23 cellular contexts compared by ENCODE assay signal in genomic region chr5:7683753-7684152, GRCh38.
"Had no signal": no experiment of that assay in that cellular context is flagged by ENCODE, and none has a peak within 500 bp of the region (broad histone marks: within the 10 kb centered on the region; RNA-seq: fewer than 3 reads in every experiment).

No MANE protein-coding gene starts in this region.

- H3K9ac ChIP-seq: parathyroid adenoma had no signal

- H3K27me3 ChIP-seq: adrenal gland, esophagus squamous epithelium, neutrophil, right lobe of liver, stomach had no signal

- H3K27ac Mint-ChIP-seq: activated naive CD4-positive, alpha-beta T cell treated with anti-CD3 and anti-CD28 coated beads, Interleukin-2, amount 50 U/mL, for 24 hours; natural killer cell; stimulated activated effector memory CD8-positive, alpha-beta T cell treated with anti-CD3 and anti-CD28 coated beads, Interleukin-12 subunit alpha, Interleukin-12 subunit beta, amount 100 ng/mL, for 72 hours had no signal

- H3K9me3 ChIP-seq: adrenal gland, breast epithelium, esophagus squamous epithelium, neutrophil, right lobe of liver, stomach had no signal

- H3K4me1 Mint-ChIP-seq: activated naive CD4-positive, alpha-beta T cell treated with anti-CD3 and anti-CD28 coated beads, Interleukin-2, amount 50 U/mL, for 24 hours; natural killer cell; stimulated activated effector memory CD8-positive, alpha-beta T cell treated with anti-CD3 and anti-CD28 coated beads, Interleukin-12 subunit alpha, Interleukin-12 subunit beta, amount 100 ng/mL, for 72 hours had no signal

- DNase-seq: activated CD4-positive, alpha-beta T cell treated with anti-CD3 and anti-CD28 coated beads, Interleukin-2, amount 50 U/mL, for 1 hour; activated CD8-positive, alpha-beta memory T cell treated with anti-CD3 and anti-CD28 coated beads, Interleukin-2, amount 50 U/mL, for 4 hours; activated effector memory CD4-positive, alpha-beta T cell treated with Interleukin-2 at 50 U/mL for 16 hours; activated T-cell treated with anti-CD3 and anti-CD28 coated beads, Interleukin-2, amount 50 U/mL, for 48 hours; adrenal gland; cerebellar nuclear complex; effector CD8-positive, alpha-beta T cell; esophagus squamous epithelium; natural killer cell; right lobe of liver; stimulated activated CD4-positive, alpha-beta T cell treated with anti-CD3 and anti-CD28 coated beads, Interleukin-4, amount 100 ng/mL, for 24 hours; stomach; T-helper 1 cell; T1000 had no signal

- H3K4me2 ChIP-seq: smooth muscle cell had no signal

- H3K4me3 ChIP-seq: adrenal gland, breast epithelium, esophagus squamous epithelium, right lobe of liver, smooth muscle cell, stomach had no signal

- H3K79me2 ChIP-seq: parathyroid adenoma had no signal

- H3K27ac ChIP-seq: adrenal gland, breast epithelium, esophagus squamous epithelium, neutrophil, parathyroid adenoma, right lobe of liver, stomach had no signal

- H3K4me1 ChIP-seq: adrenal gland, breast epithelium, esophagus squamous epithelium, parathyroid adenoma, right lobe of liver, stomach had no signal

- ATAC-seq: activated CD4-positive, CD25-positive, alpha-beta regulatory T cell treated with anti-CD3 and anti-CD28 coated beads, Interleukin-2, amount 50 U/mL, for 24 hours; natural killer cell; right lobe of liver; stimulated activated effector memory CD8-positive, alpha-beta T cell treated with anti-CD3 and anti-CD28 coated beads, Interleukin-12 subunit alpha, Interleukin-12 subunit beta, amount 100 ng/mL, for 72 hours had no signal

- H3K36me3 Mint-ChIP-seq: activated naive CD4-positive, alpha-beta T cell treated with anti-CD3 and anti-CD28 coated beads, Interleukin-2, amount 50 U/mL, for 24 hours; natural killer cell; stimulated activated effector memory CD8-positive, alpha-beta T cell treated with anti-CD3 and anti-CD28 coated beads, Interleukin-12 subunit alpha, Interleukin-12 subunit beta, amount 100 ng/mL, for 72 hours had no signal

- H3K4me3 Mint-ChIP-seq: activated naive CD4-positive, alpha-beta T cell treated with anti-CD3 and anti-CD28 coated beads, Interleukin-2, amount 50 U/mL, for 24 hours; natural killer cell; stimulated activated effector memory CD8-positive, alpha-beta T cell treated with anti-CD3 and anti-CD28 coated beads, Interleukin-12 subunit alpha, Interleukin-12 subunit beta, amount 100 ng/mL, for 72 hours had no signal

- H3K9me3 Mint-ChIP-seq: activated naive CD4-positive, alpha-beta T cell treated with anti-CD3 and anti-CD28 coated beads, Interleukin-2, amount 50 U/mL, for 24 hours; stimulated activated effector memory CD8-positive, alpha-beta T cell treated with anti-CD3 and anti-CD28 coated beads, Interleukin-12 subunit alpha, Interleukin-12 subunit beta, amount 100 ng/mL, for 72 hours had no signal

- FAIRE-seq: astrocyte, endothelial cell of umbilical vein had no signal

- H3K36me3 ChIP-seq: adrenal gland, breast epithelium, esophagus squamous epithelium, neutrophil, right lobe of liver, stomach had no signal

- H2AFZ ChIP-seq: parathyroid adenoma had no signal
